ENCODE assay signal across 8 cellular contexts in the genomic region with DNA sequence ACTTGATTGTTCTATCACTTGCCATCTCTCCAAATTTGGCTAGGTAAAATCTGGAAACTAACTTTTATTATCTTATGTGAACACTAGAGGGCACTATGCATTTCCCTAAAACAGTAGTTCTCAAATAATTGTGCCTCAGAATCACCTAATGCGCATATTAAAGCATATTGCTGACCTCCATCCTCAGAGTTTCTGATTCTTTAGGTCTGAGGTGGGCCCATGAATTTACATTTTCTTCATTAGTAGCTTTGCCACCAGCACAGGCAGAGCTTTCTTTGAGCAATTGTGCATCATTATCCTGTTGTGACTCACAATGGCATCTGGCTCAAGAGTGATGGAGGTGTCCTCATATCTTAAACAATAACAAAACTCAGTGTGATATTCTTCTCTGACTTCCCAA. TPM values are rescaled to one million over a fixed set of nuclear protein-coding genes. Genes with fewer than 3 reads are reported as not detected.
A peak's percentile ranks its signal among the peaks of the same experiment; 100 is the strongest.
DNase-seq lines count a peak whose midpoint lies in the region; ATAC-seq and TF ChIP-seq lines count a peak whose summit lies in the region.

No MANE protein-coding gene starts in this region.

- no peaks in the 10 kb centered on the region for H3K9me3 ChIP-seq in smooth muscle cell (replicated peaks; ENCODE audit: low read depth)

- H3K27me3 Mint-ChIP-seq in activated T-helper 1 cell treated with anti-CD3 and anti-CD28 coated beads, Interleukin-12 subunit alpha, Interleukin-12 subunit beta, Interleukin-2, Interleukin-4 antibody, amounts not matched to agents 30 ng/mL and 10 ng/mL and 1 ng/mL, durations not matched to agents 14 hours and 24 hours and 36 hours (ENCODE audit: insufficient read depth) = no peaks in the 10 kb centered on the region

- H3K36me3 Mint-ChIP-seq in activated T-helper 1 cell treated with anti-CD3 and anti-CD28 coated beads, Interleukin-12 subunit alpha, Interleukin-12 subunit beta, Interleukin-2, Interleukin-4 antibody, amounts not matched to agents 30 ng/mL and 10 ng/mL and 1 ng/mL, durations not matched to agents 14 hours and 24 hours and 36 hours (ENCODE audit: low read depth) = no peaks in the 10 kb centered on the region

- no peak overlapping the region for H3K27ac ChIP-seq in smooth muscle cell (ENCODE audit: low read depth)

- no peaks in the 10 kb centered on the region for H3F3A ChIP-seq in smooth muscle cell (ENCODE audit: low read depth)

- TF ChIP-seq CTCF in epithelial cell of esophagus (IDR thresholded peaks at IDR 0.05; ENCODE audit: insufficient read depth, low read depth, low read length, missing control alignments) (peak; percentile 53), smooth muscle cell (IDR thresholded peaks at IDR 0.05; ENCODE audit: borderline replicate concordance, insufficient read depth, poor library complexity, severe bottlenecking) (peak; percentile 71)

- H2AFZ ChIP-seq in smooth muscle cell (ENCODE audit: low read depth) = no peak overlapping the region

- 48% methylated on average over 1 of the region's 1 CpG for WGBS in smooth muscle cell (ENCODE audit: low lambda C conversion rate)

- H3K27ac Mint-ChIP-seq in activated T-helper 1 cell treated with anti-CD3 and anti-CD28 coated beads, Interleukin-12 subunit alpha, Interleukin-12 subunit beta, Interleukin-2, Interleukin-4 antibody, amounts not matched to agents 30 ng/mL and 10 ng/mL and 1 ng/mL, durations not matched to agents 14 hours and 24 hours and 36 hours = no peak overlapping the region

- no peak overlapping the region for H3K4me2 ChIP-seq in smooth muscle cell

- no peaks in the 10 kb centered on the region for H3K36me3 ChIP-seq in smooth muscle cell (ENCODE audit: low read depth)

- H3K79me2 ChIP-seq in smooth muscle cell (ENCODE audit: low read depth) = no peaks in the 10 kb centered on the region

- intact Hi-C loops in activated T-helper 1 cell treated with anti-CD3 and anti-CD28 coated beads, Interleukin-12 subunit alpha, Interleukin-12 subunit beta, Interleukin-2, Interleukin-4 antibody, amounts not matched to agents 30 ng/mL and 10 ng/mL and 1 ng/mL, durations not matched to agents 14 hours and 24 hours and 36 hours (cut with micrococcal nuclease) = no loop called here

- no peaks in the 10 kb centered on the region for H4K20me1 ChIP-seq in smooth muscle cell (ENCODE audit: low read depth)

- H3K9me3 Mint-ChIP-seq in activated T-helper 1 cell treated with anti-CD3 and anti-CD28 coated beads, Interleukin-12 subunit alpha, Interleukin-12 subunit beta, Interleukin-2, Interleukin-4 antibody, amounts not matched to agents 30 ng/mL and 10 ng/mL and 1 ng/mL, durations not matched to agents 14 hours and 24 hours and 36 hours = no peaks in the 10 kb centered on the region

- H3K4me3 ChIP-seq in epithelial cell of esophagus (ENCODE audit: low read length) (no peak overlapping the region), smooth muscle cell (no peak overlapping the region)

- H3K4me3 Mint-ChIP-seq in activated T-helper 1 cell treated with anti-CD3 and anti-CD28 coated beads, Interleukin-12 subunit alpha, Interleukin-12 subunit beta, Interleukin-2, Interleukin-4 antibody, amounts not matched to agents 30 ng/mL and 10 ng/mL and 1 ng/mL, durations not matched to agents 14 hours and 24 hours and 36 hours = no peak overlapping the region

- H3K4me1 ChIP-seq in smooth muscle cell (ENCODE audit: low read depth) = no peaks in the 10 kb centered on the region

- no peaks in the 10 kb centered on the region for H3K4me1 Mint-ChIP-seq in activated T-helper 1 cell treated with anti-CD3 and anti-CD28 coated beads, Interleukin-12 subunit alpha, Interleukin-12 subunit beta, Interleukin-2, Interleukin-4 antibody, amounts not matched to agents 30 ng/mL and 10 ng/mL and 1 ng/mL, durations not matched to agents 14 hours and 24 hours and 36 hours (ENCODE audit: low read depth)

- no peak overlapping the region for H3K9ac ChIP-seq in smooth muscle cell (ENCODE audit: low read depth)

- peak; percentile 9 for DNase-seq in CD1c-positive myeloid dendritic cell (ENCODE audit: extremely low spot score)
- DNase-seq in H4 (ENCODE audit: low spot score) = peak; percentile 44
- peak; percentile 46 for DNase-seq in NCI-H748 (lab: John Stamatoyannopoulos, UW; ENCODE audit: unreplicated experiment)
- peak; percentile 67 for DNase-seq in epithelial cell of esophagus (ENCODE audit: low read depth)
- DNase-seq in smooth muscle cell (lab: John Stamatoyannopoulos, UW; ENCODE audit: unreplicated experiment) = no peak
- no peak for DNase-seq in UCSD-AML1 (lab: John Stamatoyannopoulos, UW; ENCODE audit: unreplicated experiment)
- no peak for DNase-seq in activated T-helper 1 cell treated with anti-CD3 and anti-CD28 coated beads, Interleukin-12 subunit alpha, Interleukin-12 subunit beta, Interleukin-2, Interleukin-4 antibody, amounts not matched to agents 30 ng/mL and 10 ng/mL and 1 ng/mL, durations not matched to agents 14 hours and 24 hours and 36 hours (ENCODE audit: low spot score)

- H3K27me3 ChIP-seq in smooth muscle cell (ENCODE audit: low read depth) = no peaks in the 10 kb centered on the region

- no peak for ATAC-seq in HG03571 (IDR thresholded peaks at IDR 0.05; ENCODE audit: unreplicated experiment)

RNA-seq across cellular contexts. Expression of gene BCHE, which starts 17.5 kb away (rescaled TPM):
- 48.5 and 56.3 TPM in 2 replicates for total RNA-seq in H4 (2014; rRNA removed; shearing (Covaris generic))
- total RNA-seq in smooth muscle cell = 0.27 TPM in 1 of 2 replicates, not detected in the other
- 0.22 TPM in 1 of 2 replicates, not detected in the other for polyA plus RNA-seq in smooth muscle cell
- not detected in 2 replicates for total RNA-seq in activated T-helper 1 cell treated with anti-CD3 and anti-CD28 coated beads, Interleukin-12 subunit alpha, Interleukin-12 subunit beta, Interleukin-2, Interleukin-4 antibody, amounts not matched to agents 30 ng/mL and 10 ng/mL and 1 ng/mL, durations not matched to agents 14 hours and 24 hours and 36 hours

Comparison
In these comparisons a context has a peak if more than half of its experiments do, and no peak if none do; other contexts are left out.
1. DNase-seq: peak in CD1c-positive myeloid dendritic cell (single experiment), H4 (single experiment), NCI-H748 (single experiment) and epithelial cell of esophagus (single experiment); none in smooth muscle cell (single experiment), UCSD-AML1 (single experiment) and activated T-helper 1 cell treated with anti-CD3 and anti-CD28 coated beads, Interleukin-12 subunit alpha, Interleukin-12 subunit beta, Interleukin-2, Interleukin-4 antibody, amounts not matched to agents 30 ng/mL and 10 ng/mL and 1 ng/mL, durations not matched to agents 14 hours and 24 hours and 36 hours (single experiment).
2. RNA of gene BCHE, which starts 17.5 kb away (total RNA-seq): 48.5 to 56.3 TPM in H4; 0.27 TPM in smooth muscle cell and not detected in activated T-helper 1 cell treated with anti-CD3 and anti-CD28 coated beads, Interleukin-12 subunit alpha, Interleukin-12 subunit beta, Interleukin-2, Interleukin-4 antibody, amounts not matched to agents 30 ng/mL and 10 ng/mL and 1 ng/mL, durations not matched to agents 14 hours and 24 hours and 36 hours; every median in the first group is over 10 times any median in the second.